In the genomic region with DNA sequence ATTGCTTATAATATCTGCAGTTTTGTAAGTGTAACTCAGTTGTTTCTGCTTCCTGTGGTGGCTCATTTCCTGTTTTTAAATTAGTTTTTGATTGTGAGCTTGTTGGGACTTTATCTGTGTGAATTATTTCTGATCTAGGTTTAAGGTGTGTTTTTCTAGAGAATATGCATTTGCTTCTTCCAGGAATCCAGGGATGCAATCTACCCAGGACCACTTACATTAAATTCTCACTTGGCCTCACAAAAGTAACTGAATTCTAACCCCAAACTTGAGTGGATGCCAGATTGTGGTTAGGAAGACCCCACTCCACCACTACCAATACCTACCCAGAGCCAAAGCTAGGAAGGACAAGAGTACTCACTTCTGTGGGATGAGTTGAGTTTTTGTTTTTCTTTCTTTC, we compare ENCODE assay signal across 2 cellular contexts.
TF ChIP-seq lines count a peak whose summit lies in the region.

No MANE protein-coding gene starts in this region.

TF ChIP-seq in SK-N-SH, 30 proteins besides CTCF, POLR2A, EP300 and RAD21 (continued from another document):
- TF ChIP-seq, protein P1, sequence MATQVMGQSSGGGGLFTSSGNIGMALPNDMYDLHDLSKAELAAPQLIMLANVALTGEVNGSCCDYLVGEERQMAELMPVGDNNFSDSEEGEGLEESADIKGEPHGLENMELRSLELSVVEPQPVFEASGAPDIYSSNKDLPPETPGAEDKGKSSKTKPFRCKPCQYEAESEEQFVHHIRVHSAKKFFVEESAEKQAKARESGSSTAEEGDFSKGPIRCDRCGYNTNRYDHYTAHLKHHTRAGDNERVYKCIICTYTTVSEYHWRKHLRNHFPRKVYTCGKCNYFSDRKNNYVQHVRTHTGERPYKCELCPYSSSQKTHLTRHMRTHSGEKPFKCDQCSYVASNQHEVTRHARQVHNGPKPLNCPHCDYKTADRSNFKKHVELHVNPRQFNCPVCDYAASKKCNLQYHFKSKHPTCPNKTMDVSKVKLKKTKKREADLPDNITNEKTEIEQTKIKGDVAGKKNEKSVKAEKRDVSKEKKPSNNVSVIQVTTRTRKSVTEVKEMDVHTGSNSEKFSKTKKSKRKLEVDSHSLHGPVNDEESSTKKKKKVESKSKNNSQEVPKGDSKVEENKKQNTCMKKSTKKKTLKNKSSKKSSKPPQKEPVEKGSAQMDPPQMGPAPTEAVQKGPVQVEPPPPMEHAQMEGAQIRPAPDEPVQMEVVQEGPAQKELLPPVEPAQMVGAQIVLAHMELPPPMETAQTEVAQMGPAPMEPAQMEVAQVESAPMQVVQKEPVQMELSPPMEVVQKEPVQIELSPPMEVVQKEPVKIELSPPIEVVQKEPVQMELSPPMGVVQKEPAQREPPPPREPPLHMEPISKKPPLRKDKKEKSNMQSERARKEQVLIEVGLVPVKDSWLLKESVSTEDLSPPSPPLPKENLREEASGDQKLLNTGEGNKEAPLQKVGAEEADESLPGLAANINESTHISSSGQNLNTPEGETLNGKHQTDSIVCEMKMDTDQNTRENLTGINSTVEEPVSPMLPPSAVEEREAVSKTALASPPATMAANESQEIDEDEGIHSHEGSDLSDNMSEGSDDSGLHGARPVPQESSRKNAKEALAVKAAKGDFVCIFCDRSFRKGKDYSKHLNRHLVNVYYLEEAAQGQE (IDR thresholded peaks at IDR 0.05; ENCODE audit: low read depth, low read length), result no peak
- TF ChIP-seq NRF1 (IDR thresholded peaks at IDR 0.05; ENCODE audit: low read depth, low read length) (no peak), RFX5 (IDR thresholded peaks at IDR 0.05; ENCODE audit: low read length) (no peak)

TF ChIP-seq in SK-N-SH treated with all-trans-retinoic acid at 6 μM for 48 hours, 23 proteins besides CTCF, POLR2A, EP300 and RAD21 (continued from another document):
- TF ChIP-seq, protein P2, sequence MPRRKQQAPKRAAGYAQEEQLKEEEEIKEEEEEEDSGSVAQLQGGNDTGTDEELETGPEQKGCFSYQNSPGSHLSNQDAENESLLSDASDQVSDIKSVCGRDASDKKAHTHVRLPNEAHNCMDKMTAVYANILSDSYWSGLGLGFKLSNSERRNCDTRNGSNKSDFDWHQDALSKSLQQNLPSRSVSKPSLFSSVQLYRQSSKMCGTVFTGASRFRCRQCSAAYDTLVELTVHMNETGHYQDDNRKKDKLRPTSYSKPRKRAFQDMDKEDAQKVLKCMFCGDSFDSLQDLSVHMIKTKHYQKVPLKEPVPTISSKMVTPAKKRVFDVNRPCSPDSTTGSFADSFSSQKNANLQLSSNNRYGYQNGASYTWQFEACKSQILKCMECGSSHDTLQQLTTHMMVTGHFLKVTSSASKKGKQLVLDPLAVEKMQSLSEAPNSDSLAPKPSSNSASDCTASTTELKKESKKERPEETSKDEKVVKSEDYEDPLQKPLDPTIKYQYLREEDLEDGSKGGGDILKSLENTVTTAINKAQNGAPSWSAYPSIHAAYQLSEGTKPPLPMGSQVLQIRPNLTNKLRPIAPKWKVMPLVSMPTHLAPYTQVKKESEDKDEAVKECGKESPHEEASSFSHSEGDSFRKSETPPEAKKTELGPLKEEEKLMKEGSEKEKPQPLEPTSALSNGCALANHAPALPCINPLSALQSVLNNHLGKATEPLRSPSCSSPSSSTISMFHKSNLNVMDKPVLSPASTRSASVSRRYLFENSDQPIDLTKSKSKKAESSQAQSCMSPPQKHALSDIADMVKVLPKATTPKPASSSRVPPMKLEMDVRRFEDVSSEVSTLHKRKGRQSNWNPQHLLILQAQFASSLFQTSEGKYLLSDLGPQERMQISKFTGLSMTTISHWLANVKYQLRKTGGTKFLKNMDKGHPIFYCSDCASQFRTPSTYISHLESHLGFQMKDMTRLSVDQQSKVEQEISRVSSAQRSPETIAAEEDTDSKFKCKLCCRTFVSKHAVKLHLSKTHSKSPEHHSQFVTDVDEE (CRISPR knock-in tag; IDR thresholded peaks at IDR 0.05), result no peak
- TF ChIP-seq ARNTL (CRISPR knock-in tag; IDR thresholded peaks at IDR 0.05; ENCODE audit: borderline replicate concordance, low read depth) (no peak), GLIS3 (CRISPR knock-in tag; IDR thresholded peaks at IDR 0.05) (no peak)
